8 cellular contexts compared by ENCODE assay signal in genomic region chr4:141220655-141221605, GRCh38. TPM values are rescaled to one million over a fixed set of nuclear protein-coding genes. Genes with fewer than 3 reads are reported as not detected.
A peak's percentile ranks its signal among the peaks of the same experiment; 100 is the strongest.
DNase-seq lines count a peak whose midpoint lies in the region; ATAC-seq and FAIRE-seq lines count a peak whose summit lies in the region.

ZNF330 (plus strand) TSS chr4:141220895; CDS start chr4:141222372, 1,477 bp downstream.

- DNase-seq in Ammon's horn (ENCODE audit: low spot score) (peak; percentile 96), NCI-H460 (ENCODE audit: extremely low read depth, low read depth) (peak; percentile 81), kidney glomerular epithelial cell (lab: John Stamatoyannopoulos, UW) (peak; percentile 90)
- DNase-seq in activated CD4-positive, alpha-beta T cell treated with anti-CD3 and anti-CD28 coated beads for 4 hours: peak; percentile 86 to 91
- DNase-seq in stimulated activated CD4-positive, alpha-beta T cell treated with anti-CD3 and anti-CD28 coated beads, Interleukin-1b, Interleukin-23, amount 100 ng/mL, for 1 hour (ENCODE audit: low read depth in 2 of 2): peak; percentile 70 to 95

- ATAC-seq in GM18909 (IDR thresholded peaks at IDR 0.05; ENCODE audit: poor library complexity, unreplicated experiment) (peak; percentile 87), HG03175 (IDR thresholded peaks at IDR 0.05; ENCODE audit: unreplicated experiment) (peak; percentile 87)

- FAIRE-seq in colon (lab: Jason Lieb, UNC): peak; percentile 14

RNA-seq across cellular contexts. Expression of gene ZNF330, which starts in this region (rescaled TPM):
- total RNA-seq in NCI-H460 (2014; rRNA removed; shearing (Covaris generic)): 33.0 and 36.0 TPM in 2 replicates
- 26.9 and 36.1 TPM in 2 replicates for polyA plus RNA-seq in NCI-H460 (2014; cell fraction: nucleus; rRNA removed)

Comparison
In these comparisons a context has a peak if more than half of its experiments do, and no peak if none do; other contexts are left out.
1. Peak in every context shown above with its lines: DNase-seq and ATAC-seq.